19 cellular contexts compared by ENCODE assay signal in the genomic region with DNA sequence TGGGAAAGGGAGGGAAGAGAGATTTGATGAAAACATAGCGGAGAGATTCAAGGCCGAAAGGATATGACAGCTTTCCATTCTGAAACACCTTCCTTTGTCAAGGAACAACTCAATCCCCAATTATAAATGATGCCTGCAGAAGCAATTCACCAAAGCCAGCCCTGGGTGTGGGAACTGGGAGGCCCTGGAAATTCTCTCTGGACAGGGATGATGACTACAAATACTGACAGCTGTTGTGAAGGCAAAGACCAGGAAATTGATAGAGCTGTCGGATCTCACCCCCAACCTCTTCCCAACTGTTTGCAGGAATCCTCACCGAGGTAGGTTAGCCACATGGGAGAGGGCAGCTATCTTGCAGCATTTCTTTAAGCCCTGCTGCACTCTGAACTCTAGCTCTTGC. TPM values are rescaled to one million over a fixed set of nuclear protein-coding genes. Genes with fewer than 3 reads are reported as not detected.
DNase-seq lines count a peak whose midpoint lies in the region; ATAC-seq and TF ChIP-seq lines count a peak whose summit lies in the region.
"Had no signal": no experiment of that assay in that cellular context is flagged by ENCODE, and none has a peak within 500 bp of the region (broad histone marks: within the 10 kb centered on the region; RNA-seq: fewer than 3 reads in every experiment).

No MANE protein-coding gene starts in this region.

- H3K27me3 ChIP-seq in BLaER1 treated with 17β-estradiol and CSF1 and Interleukin-3, amounts not matched to agents 10 nM and 100 nM, result no peaks in the 10 kb centered on the region
- no peaks in the 10 kb centered on the region for H3K27me3 ChIP-seq in brain microvascular endothelial cell (replicated peaks)
- no peaks in the 10 kb centered on the region for H3K27me3 ChIP-seq in right cardiac atrium (ENCODE audit: control insufficient read depth, insufficient read depth)
- H3K27me3 ChIP-seq in sigmoid colon, result no peaks in the 10 kb centered on the region
- H3K27me3 ChIP-seq: body of pancreas, spleen had no signal

- no peak for TF ChIP-seq EP300 in sigmoid colon (IDR thresholded peaks at IDR 0.05)

- ATAC-seq in right cardiac atrium (peak; percentile 33 to 41), HG03196 (IDR thresholded peaks at IDR 0.05; ENCODE audit: unreplicated experiment) (no peak)
- ATAC-seq: activated naive CD4-positive, alpha-beta T cell treated with anti-CD3 and anti-CD28 coated beads, Interleukin-2, amount 50 U/mL, for 72 hours; activated T-cell treated with anti-CD3 and anti-CD28 coated beads, Interleukin-2, amount 50 U/mL, for 4 hours had no signal

- H3K4me3 ChIP-seq in BLaER1 treated with 17β-estradiol and CSF1 and Interleukin-3, amounts not matched to agents 10 nM and 100 nM, result peak overlapping the region in 3 of 10 experiments; percentile 4 to 33 (median 29); a peak in 2 of 20 replicates
- H3K4me3 ChIP-seq in brain microvascular endothelial cell (ENCODE audit: low read depth, low read length), result no peak overlapping the region
- no peak overlapping the region for H3K4me3 ChIP-seq in right cardiac atrium (ENCODE audit: low read length)
- no peak overlapping the region for H3K4me3 ChIP-seq in sigmoid colon
- H3K4me3 ChIP-seq: body of pancreas, SK-N-MC, spleen had no signal

- in situ Hi-C loops in brain microvascular endothelial cell (cut with HindIII; ENCODE audit: low pct_ligation_motif_present, low sequenced_read_pairs), result no loop called here

- peak overlapping the region in 4 of 11 experiments; percentile 28 to 58 (median 38); a peak in 7 of 22 replicates for H3K9ac ChIP-seq in BLaER1 treated with 17β-estradiol and CSF1 and Interleukin-3, amounts not matched to agents 10 nM and 100 nM
- H3K9ac ChIP-seq: parathyroid adenoma had no signal

- 36% methylated on average over 4 of the region's 4 CpGs for WGBS in right cardiac atrium
- WGBS in sigmoid colon, 2 donors, result 79 to 87% methylated on average over 4 of the region's 4 CpGs

- no peaks in the 10 kb centered on the region for H4K20me1 ChIP-seq in BLaER1 treated with 17β-estradiol and CSF1 and Interleukin-3, amounts not matched to agents 10 nM and 100 nM

- intact Hi-C loops in right cardiac atrium (cut with DNase I) (no loop called here), sigmoid colon (cut with DNase I) (no loop called here)

- H3K27ac ChIP-seq in BLaER1 treated with 17β-estradiol and CSF1 and Interleukin-3, amounts not matched to agents 10 nM and 100 nM, result peak overlapping the region in 6 of 11 experiments; percentile 4 to 29 (median 13); a peak in 6 of 22 replicates
- H3K27ac ChIP-seq in brain microvascular endothelial cell, result peak overlapping the region; percentile 50
- peak overlapping the region; percentile 57 for H3K27ac ChIP-seq in right cardiac atrium (ENCODE audit: low read length)
- H3K27ac ChIP-seq in sigmoid colon, result peak overlapping the region; percentile 54 to 73 (median 65)
- H3K27ac ChIP-seq: body of pancreas, parathyroid adenoma, SK-N-MC, spleen had no signal

- no peak for TF ChIP-seq POLR2A in sigmoid colon (IDR thresholded peaks at IDR 0.05)

- peak overlapping the region; percentile 43 to 84 (median 75); a peak in 21 of 22 replicates for H3K4me2 ChIP-seq in BLaER1 treated with 17β-estradiol and CSF1 and Interleukin-3, amounts not matched to agents 10 nM and 100 nM

- TF ChIP-seq CTCF in brain microvascular endothelial cell (IDR thresholded peaks at IDR 0.05; ENCODE audit: low read depth, low read length, missing control alignments) (no peak), sigmoid colon (IDR thresholded peaks at IDR 0.05) (no peak)

- DNase-seq in brain microvascular endothelial cell, result no peak
- DNase-seq in right cardiac atrium, result no peak
- DNase-seq in sigmoid colon, result no peak
- DNase-seq in activated naive CD4-positive, alpha-beta T cell treated with Interleukin-2 at 50 U/mL for 16 hours, result no peak
- DNase-seq in NCI-H2196 (lab: John Stamatoyannopoulos, UW; ENCODE audit: unreplicated experiment), result no peak
- DNase-seq in hippocampal formation (lab: John Stamatoyannopoulos, UW), result no peak
- DNase-seq: activated T-cell treated with anti-CD3 and anti-CD28 coated beads, Interleukin-2, amount 50 U/mL, for 4 hours; body of pancreas; CD4-positive, alpha-beta T cell; NCI-H1417 treated with DMSO at 0.1 percent for 48 hours; NCI-H774; spleen; stimulated activated CD4-positive, alpha-beta T cell treated with anti-CD3 and anti-CD28 coated beads, Interleukin-4, amount 100 ng/mL, for 4 hours; T-helper 9 cell had no signal

- H3K4me1 ChIP-seq in BLaER1 treated with 17β-estradiol and CSF1 and Interleukin-3, amounts not matched to agents 10 nM and 100 nM, result peaks cover 33 to 65% (median 55%) of the 10 kb centered on the region in 10 experiments
- H3K4me1 ChIP-seq in right cardiac atrium (ENCODE audit: control insufficient read depth, insufficient read depth, low read length) (peaks cover 4% of the 10 kb centered on the region), sigmoid colon (peaks cover 0 to 28% (median 24%) of the 10 kb centered on the region in 4 donors)
- H3K4me1 ChIP-seq: body of pancreas, parathyroid adenoma had no signal

- H3K9me3 ChIP-seq in BLaER1 treated with 17β-estradiol and CSF1 and Interleukin-3, amounts not matched to agents 10 nM and 100 nM (replicated peaks in 1 of 11), result peaks cover 33 to 57% (median 47%) of the 10 kb centered on the region in 11 experiments
- H3K9me3 ChIP-seq in right cardiac atrium (ENCODE audit: control insufficient read depth, low read length) (no peaks in the 10 kb centered on the region), sigmoid colon (peaks cover 0 to 3% (median 0%) of the 10 kb centered on the region in 4 donors)

- H3K36me3 ChIP-seq in BLaER1 treated with 17β-estradiol and CSF1 and Interleukin-3, amounts not matched to agents 10 nM and 100 nM, result peaks cover 6 to 27% (median 16%) of the 10 kb centered on the region in 11 experiments; a peak in 15 of 22 replicates
- H3K36me3 ChIP-seq in brain microvascular endothelial cell (replicated peaks) (no peaks in the 10 kb centered on the region), sigmoid colon (peaks cover 0 to 4% (median 0%) of the 10 kb centered on the region in 4 donors)
- H3K36me3 ChIP-seq: spleen had no signal

RNA-seq across cellular contexts. Expression of gene CCDC149, which starts 54.3 kb away (rescaled TPM):
- total RNA-seq in right cardiac atrium (10 to 100 TPM; 15.0 to 17.4 (median 16.0) TPM), sigmoid colon (10 to 100 TPM; 11.8 to 21.3 (median 16.5) TPM)
- polyA plus RNA-seq in right cardiac atrium (10.1 TPM), sigmoid colon (10 to 100 TPM in 1 of 3 donors, 1 to 10 TPM in 2; 5.8 to 10.2 (median 6.6) TPM)
- total RNA-seq: activated T-cell treated with anti-CD3 and anti-CD28 coated beads, Interleukin-2, amount 50 U/mL, for 4 hours had no signal

Comparison
In these comparisons a context has a peak if more than half of its experiments do, and no peak if none do; other contexts are left out.
1. H3K27ac ChIP-seq: peak in every context shown above with its lines; median percentile 65 in sigmoid colon; 57 in right cardiac atrium; 50 in brain microvascular endothelial cell; 13 in BLaER1 treated with 17β-estradiol and CSF1 and Interleukin-3, amounts not matched to agents 10 nM and 100 nM.